ENCODE assay signal across 12 cellular contexts in the genomic region with DNA sequence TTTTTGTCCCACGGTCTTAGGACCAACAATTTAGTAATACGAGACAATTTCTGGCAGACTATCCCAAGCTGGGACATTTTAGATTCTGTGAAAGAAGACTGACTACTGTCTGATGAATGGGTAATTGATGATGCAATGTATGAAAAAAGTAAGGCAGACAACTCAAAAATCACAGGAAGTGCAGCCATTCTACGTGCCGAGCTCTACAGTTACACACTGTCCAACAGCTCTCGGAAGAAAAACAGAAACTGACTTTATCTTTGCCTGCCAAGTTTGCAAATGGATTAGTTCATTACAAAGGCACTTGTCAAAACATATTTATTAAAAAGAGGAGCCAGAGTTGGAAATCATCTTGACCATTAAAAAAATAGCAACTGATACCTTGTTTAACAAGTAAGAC. TPM values are rescaled to one million over a fixed set of nuclear protein-coding genes. Genes with fewer than 3 reads are reported as not detected.
DNase-seq lines count a peak whose midpoint lies in the region; ATAC-seq, FAIRE-seq and TF ChIP-seq lines count a peak whose summit lies in the region.
"Had no signal": no experiment of that assay in that cellular context is flagged by ENCODE, and none has a peak within 500 bp of the region (broad histone marks: within the 10 kb centered on the region; RNA-seq: fewer than 3 reads in every experiment).

No MANE protein-coding gene starts in this region.

- TF ChIP-seq CTCF in bronchial epithelial cell (IDR thresholded peaks at IDR 0.05; ENCODE audit: insufficient read depth, low read length, severe bottlenecking) (no peak), keratinocyte (optimal IDR thresholded peaks at IDR 0.05 in 1 of 3, IDR thresholded peaks at IDR 0.05 in 1 of 3, conservative IDR thresholded peaks at IDR 0.05 in 1 of 3; ENCODE audit: extremely low read depth in 1 of 3, insufficient read depth in 2 of 3, low read length in 3 of 3) (no peak), upper lobe of left lung (IDR thresholded peaks at IDR 0.05) (no peak)

- TF ChIP-seq POLR2A in upper lobe of left lung (IDR thresholded peaks at IDR 0.05), result peak in 1 of 4 donors; percentile 12

- ATAC-seq in upper lobe of left lung (ENCODE audit: low FRiP score in 2 of 2) (no peak), HG03045 (IDR thresholded peaks at IDR 0.05; ENCODE audit: unreplicated experiment) (no peak)

- no peaks in the 10 kb centered on the region for H3K27me3 ChIP-seq in bronchial epithelial cell (ENCODE audit: control insufficient read depth, insufficient read depth, low read length)
- H3K27me3 ChIP-seq in keratinocyte (ENCODE audit: control insufficient read depth, extremely low read depth, insufficient read depth, low read length), result no peaks in the 10 kb centered on the region
- H3K27me3 ChIP-seq in upper lobe of left lung, result no peaks in the 10 kb centered on the region

- FAIRE-seq in bronchial epithelial cell (lab: Jason Lieb, UNC) (no peak), keratinocyte (lab: Jason Lieb, UNC) (no peak)

- no peaks in the 10 kb centered on the region for H3K9me1 ChIP-seq in keratinocyte (ENCODE audit: control insufficient read depth, extremely low read depth, insufficient read depth, low read length)

- H3K9ac ChIP-seq in keratinocyte (ENCODE audit: control insufficient read depth, extremely low read depth, insufficient read depth, low read length), result no peak overlapping the region

- H3K36me3 ChIP-seq in bronchial epithelial cell (ENCODE audit: control insufficient read depth, insufficient read depth, low read length) (no peaks in the 10 kb centered on the region), keratinocyte (ENCODE audit: control insufficient read depth in 2 of 2, extremely low read depth in 1 of 2, insufficient read depth in 2 of 2, low read length in 2 of 2) (no peaks in the 10 kb centered on the region), upper lobe of left lung (no peaks in the 10 kb centered on the region)
- H3K36me3 ChIP-seq: HAP-1 had no signal

- WGBS in upper lobe of left lung, 2 donors, result 46 to 49% methylated on average over 5 of the region's 5 CpGs

- dilution Hi-C loops in keratinocyte (cut with MboI; ENCODE audit: extremely low pct_ligation_motif_present, low sequenced_read_pairs), result no loop called here

- TF ChIP-seq EP300 in upper lobe of left lung (IDR thresholded peaks at IDR 0.05), result no peak

- H3K27ac ChIP-seq in keratinocyte (ENCODE audit: control insufficient read depth, insufficient read depth, low read length) (no peak overlapping the region), upper lobe of left lung (peak overlapping the region; percentile 9 to 75 (median 45))
- H3K27ac ChIP-seq: HL-60, psoas muscle had no signal

- H3K79me2 ChIP-seq in keratinocyte (ENCODE audit: control insufficient read depth, insufficient read depth, low read length), result no peaks in the 10 kb centered on the region

- H3K9me3 ChIP-seq in keratinocyte (ENCODE audit: control insufficient read depth, low read depth, low read length) (no peaks in the 10 kb centered on the region), upper lobe of left lung (no peaks in the 10 kb centered on the region)
- H3K9me3 ChIP-seq: HAP-1, psoas muscle had no signal

- H4K20me1 ChIP-seq in keratinocyte (ENCODE audit: control insufficient read depth, extremely low read depth, insufficient read depth, low read length), result no peaks in the 10 kb centered on the region

- peak overlapping the region; percentile 41 for H2AFZ ChIP-seq in keratinocyte (ENCODE audit: control insufficient read depth, low read length)

- DNase-seq in NOMO-1 (lab: John Stamatoyannopoulos, UW; ENCODE audit: unreplicated experiment in 2 of 2) (peak; percentile 6 to 48), NOMO-1 treated with dmso at 0.1 percent for 144 hours (lab: John Stamatoyannopoulos, UW; ENCODE audit: unreplicated experiment) (no peak), bronchial epithelial cell (ENCODE audit: low read depth) (peak; percentile 66), keratinocyte (ENCODE audit: low read depth, low spot score) (no peak), upper lobe of left lung (no peak), DMS114 treated with DMSO at 0.1 percent for 48 hours (lab: John Stamatoyannopoulos, UW; ENCODE audit: unreplicated experiment) (no peak), SHP77 (lab: John Stamatoyannopoulos, UW) (no peak)
- DNase-seq: central memory CD4-positive, alpha-beta T cell; psoas muscle had no signal

- peak overlapping the region; percentile 47 for H3K4me2 ChIP-seq in keratinocyte (ENCODE audit: control insufficient read depth, extremely low read depth, insufficient read depth, low read depth, low read length)

- H3K4me1 ChIP-seq in keratinocyte (ENCODE audit: control insufficient read depth, extremely low read depth, insufficient read depth, low read length) (peaks cover 8% of the 10 kb centered on the region), upper lobe of left lung (peaks cover 4 to 28% (median 18%) of the 10 kb centered on the region in 4 donors)

- H3K4me3 ChIP-seq in bronchial epithelial cell (ENCODE audit: low read depth, low read length) (no peak overlapping the region), keratinocyte (ENCODE audit: control insufficient read depth in 2 of 3, extremely low read depth in 1 of 3, insufficient read depth in 2 of 3, low read depth in 1 of 3, low read length in 3 of 3) (no peak overlapping the region), upper lobe of left lung (no peak overlapping the region)
- H3K4me3 ChIP-seq: HAP-1, psoas muscle had no signal

RNA-seq across cellular contexts. Expression of a gene that starts 31.3 kb away (rescaled TPM):
- total RNA-seq in bronchial epithelial cell (not detected in 2 replicates), upper lobe of left lung (under 1 TPM in 4 of 6 donors, not detected in 2; under 0.01 to 0.10 (median 0.01) TPM)
- not detected in 3 replicates for polyA plus RNA-seq in keratinocyte
- not detected for polyA plus RNA-seq in keratinocyte (2011; ENCODE audit: low read depth)
- not detected in 2 replicates for polyA plus RNA-seq in keratinocyte (2011; cell fraction: cytosol; rRNA removed)
- polyA plus RNA-seq in keratinocyte (2011; cell fraction: nucleus; rRNA removed), result not detected in 2 replicates
- not detected in 2 replicates for polyA plus RNA-seq in keratinocyte (2012; ENCODE audit: low replicate concordance)
- polyA minus RNA-seq in keratinocyte, result not detected in 3 replicates
- polyA minus RNA-seq in keratinocyte (2011; cell fraction: cytosol; rRNA and poly(A)+ RNA removed), result not detected
- not detected in 2 replicates for polyA minus RNA-seq in keratinocyte (2011; cell fraction: nucleus; rRNA and poly(A)+ RNA removed)
- total RNA-seq: psoas muscle had no signal

RNA-seq across cellular contexts. Expression of a gene that starts 43.1 kb away (rescaled TPM):
- 6.8 and 9.5 TPM in 2 replicates for total RNA-seq in bronchial epithelial cell
- 3.4 to 5.3 TPM (median 4.1 TPM) in 3 replicates for polyA plus RNA-seq in keratinocyte
- polyA plus RNA-seq in keratinocyte (2011; ENCODE audit: low read depth), result 2.4 TPM
- polyA plus RNA-seq in keratinocyte (2011; cell fraction: cytosol; rRNA removed), result 1.9 and 4.7 TPM in 2 replicates
- polyA plus RNA-seq in keratinocyte (2011; cell fraction: nucleus; rRNA removed), result 4.0 and 4.5 TPM in 2 replicates
- polyA plus RNA-seq in keratinocyte (2012; ENCODE audit: low replicate concordance), result 1.7 and 3.3 TPM in 2 replicates
- 0.72 to 9.6 TPM (median 4.2 TPM) in 3 replicates for polyA minus RNA-seq in keratinocyte
- polyA minus RNA-seq in keratinocyte (2011; cell fraction: cytosol; rRNA and poly(A)+ RNA removed), result 2.1 TPM
- polyA minus RNA-seq in keratinocyte (2011; cell fraction: nucleus; rRNA and poly(A)+ RNA removed), result 3.3 and 6.8 TPM in 2 replicates
- total RNA-seq in upper lobe of left lung, result 10 to 100 TPM in 1 of 6 donors, 1 to 10 TPM in 5; 5.1 to 12.0 (median 6.4) TPM

Comparison
In these comparisons a context has a peak if more than half of its experiments do, and no peak if none do; other contexts are left out.
1. DNase-seq: peak in NOMO-1 (2 of 2) and bronchial epithelial cell (single experiment); none in NOMO-1 treated with dmso at 0.1 percent for 144 hours (single experiment), keratinocyte (single experiment), upper lobe of left lung (0 of 2), DMS114 treated with DMSO at 0.1 percent for 48 hours (single experiment) and SHP77 (0 of 2).